23 cellular contexts compared by ENCODE assay signal in genomic region chr16:67093098-67093732, GRCh38.
"Had no signal": no experiment of that assay in that cellular context is flagged by ENCODE, and none has a peak within 500 bp of the region (broad histone marks: within the 10 kb centered on the region; RNA-seq: fewer than 3 reads in every experiment).

No MANE protein-coding gene starts in this region.

- ATAC-seq: gastrocnemius medialis, left ventricle myocardium superior, upper lobe of right lung had no signal

- DNase-seq: activated B cell treated with CpG ODN at 0.5 μM for 24 hours; activated CD8-positive, alpha-beta memory T cell treated with anti-CD3 and anti-CD28 coated beads, Interleukin-2, amount 50 U/mL, for 48 hours; activated gamma-delta T cell; activated naive CD4-positive, alpha-beta T cell treated with anti-CD3 and anti-CD28 coated beads, Interleukin-2, amount 50 U/mL, for 16 hours; activated T-cell treated with anti-CD3 and anti-CD28 coated beads, Interleukin-2, amount 50 U/mL, for 48 hours; aorta; dermis blood vessel endothelial cell; effector memory CD4-positive, alpha-beta T cell; esophagus squamous epithelium; gastrocnemius medialis; hypothalamus; left ventricle myocardium superior; nephron progenitor cell; nucleus accumbens; retina; sigmoid colon; spleen; stimulated activated CD4-positive, alpha-beta T cell treated with anti-CD3 and anti-CD28 coated beads, Interleukin-4, amount 100 ng/mL, for 1 hour; stimulated activated naive CD4-positive, alpha-beta T cell; T1000; upper lobe of right lung had no signal

- H3K27ac Mint-ChIP-seq: activated B cell treated with CpG ODN at 0.5 μM for 24 hours; nephron progenitor cell; T-helper 1 cell treated with Interleukin-12 subunit alpha and Interleukin-12 subunit beta and Interleukin-4 antibody, amounts not matched to agents 30 μg/mL and 1 μg/mL, for 36 hours had no signal

- H3K4me3 Mint-ChIP-seq: activated B cell treated with CpG ODN at 0.5 μM for 24 hours; brain; nephron progenitor cell; T-helper 1 cell treated with Interleukin-12 subunit alpha and Interleukin-12 subunit beta and Interleukin-4 antibody, amounts not matched to agents 30 μg/mL and 1 μg/mL, for 36 hours had no signal

- H3K4me1 Mint-ChIP-seq: activated B cell treated with CpG ODN at 0.5 μM for 24 hours had no signal

- H3K27me3 Mint-ChIP-seq: activated B cell treated with CpG ODN at 0.5 μM for 24 hours, brain had no signal

- H3K36me3 Mint-ChIP-seq: brain had no signal

- H3K9me3 Mint-ChIP-seq: activated B cell treated with CpG ODN at 0.5 μM for 24 hours; brain; nephron progenitor cell; T-helper 1 cell treated with Interleukin-12 subunit alpha and Interleukin-12 subunit beta and Interleukin-4 antibody, amounts not matched to agents 30 μg/mL and 1 μg/mL, for 36 hours had no signal
